Comparison of ENCODE assay signal across 17 cellular contexts in the genomic region with DNA sequence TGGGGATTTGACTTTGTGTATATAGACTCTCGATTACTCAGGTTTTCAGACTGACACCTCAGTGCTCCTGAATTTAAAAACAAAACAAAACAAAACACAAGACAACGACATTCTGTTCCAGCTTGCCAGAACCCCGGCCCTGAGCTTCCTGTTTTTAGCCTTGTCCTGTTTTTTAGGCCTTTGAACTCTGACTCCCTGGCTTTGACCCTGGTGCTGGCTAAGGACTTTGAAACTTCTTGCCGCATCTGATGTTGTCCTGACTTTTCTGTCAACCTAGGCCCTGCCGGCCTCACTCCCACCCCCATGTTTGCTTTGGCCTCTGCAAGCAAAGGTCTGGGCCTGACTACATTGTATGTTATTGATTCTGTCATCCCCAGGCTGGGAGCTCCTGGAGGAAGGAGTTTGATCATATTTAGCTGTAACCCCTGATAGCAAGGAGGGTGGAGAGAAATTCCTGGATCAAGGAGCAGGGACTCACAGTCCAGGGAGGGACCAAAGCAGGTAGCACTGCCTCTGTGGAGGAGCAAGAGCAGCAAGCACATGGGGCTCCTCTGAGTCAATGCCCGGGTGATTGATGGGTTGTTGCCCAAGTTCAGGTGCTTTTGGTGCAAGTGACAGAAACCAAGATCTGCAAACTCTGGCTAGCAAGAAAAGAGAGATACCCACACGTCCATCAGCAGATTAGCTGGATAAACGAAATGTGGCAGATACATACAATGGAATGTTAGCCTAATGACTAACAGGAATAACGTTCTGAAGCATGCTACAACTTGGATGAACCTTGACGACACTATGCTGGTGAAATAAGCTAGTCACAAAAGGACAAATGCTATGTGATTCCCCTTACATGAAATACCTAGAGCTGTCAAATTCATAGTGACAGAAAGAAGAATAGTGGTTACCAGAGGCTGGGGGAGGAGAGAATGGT. TPM values are rescaled to one million over a fixed set of nuclear protein-coding genes. Genes with fewer than 3 reads are reported as not detected.
DNase-seq lines count a peak whose midpoint lies in the region; ATAC-seq, FAIRE-seq and TF ChIP-seq lines count a peak whose summit lies in the region.
"Had no signal": no experiment of that assay in that cellular context is flagged by ENCODE, and none has a peak within 500 bp of the region (broad histone marks: within the 10 kb centered on the region; RNA-seq: fewer than 3 reads in every experiment).

No MANE protein-coding gene starts in this region.

- H3K36me3 Mint-ChIP-seq in GM23338 (ENCODE audit: low read depth) = no peaks in the 10 kb centered on the region
- no peaks in the 10 kb centered on the region for H3K36me3 Mint-ChIP-seq in neural progenitor cell

- no peak overlapping the region for H3K4me2 ChIP-seq in GM23338
- H3K4me2 ChIP-seq in neural progenitor cell = no peak overlapping the region

- no peak for DNase-seq in GM23338 (ENCODE audit: low spot score)
- DNase-seq in RWPE1 (ENCODE audit: low spot score) = peak; percentile 49
- DNase-seq in fibroblast of gingiva (ENCODE audit: low read depth) = peak; percentile 15
- DNase-seq in neural progenitor cell (ENCODE audit: low spot score) = no peak
- DNase-seq in GM12892 (ENCODE audit: insufficient read length) = no peak
- DNase-seq in C1 segment of cervical spinal cord (lab: John Stamatoyannopoulos, UW) = no peak
- no peak for DNase-seq in NCI-H2171 (lab: John Stamatoyannopoulos, UW)
- DNase-seq: activated CD4-positive, alpha-beta memory T cell treated with anti-CD3 and anti-CD28 coated beads, Interleukin-2, amount 10 ng/mL, durations not matched to agents 7 days and 5 days; CD4-positive, alpha-beta T cell; erythroblast; islet precursor cell; NCI-H524 treated with DMSO at 0.1 percent for 48 hours; posterior cingulate gyrus had no signal

- no peak overlapping the region for H3K9ac ChIP-seq in neural progenitor cell

- POLR2A ChIA-PET in RWPE1 (lab: Yijun Ruan, JAX; ENCODE audit: low non-redundant PET) = no interaction called here

- ATAC-seq in GM23338 (no peak), GM21619 (IDR thresholded peaks at IDR 0.05; ENCODE audit: unreplicated experiment) (no peak)

- H2AFZ ChIP-seq in GM23338 (0 out of 2 replicates have a peak overlapping the region, but pooled peaks have one; percentile 23), neural progenitor cell (replicated peaks) (peak overlapping the region; percentile 26)

- no peaks in the 10 kb centered on the region for H3K27me3 ChIP-seq in GM23338 (ENCODE audit: insufficient read depth)
- H3K27me3 ChIP-seq in neural progenitor cell = no peaks in the 10 kb centered on the region
- H3K27me3 ChIP-seq: tibial nerve had no signal

- no peak overlapping the region for H3K4me3 ChIP-seq in GM23338
- H3K4me3 ChIP-seq in neural progenitor cell = no peak overlapping the region
- H3K4me3 ChIP-seq: HAP-1, tibial nerve had no signal

- no peak for TF ChIP-seq CTCF in GM23338 (conservative IDR thresholded peaks at IDR 0.05; ENCODE audit: low read depth in 2 of 2)
- TF ChIP-seq CTCF in RWPE1 (conservative IDR thresholded peaks at IDR 0.05; ENCODE audit: low read depth) = no peak
- no peak for TF ChIP-seq CTCF in neural progenitor cell (IDR thresholded peaks at IDR 0.05)

- H4K20me1 ChIP-seq in GM23338 (replicated peaks; ENCODE audit: insufficient read depth) = no peaks in the 10 kb centered on the region
- no peaks in the 10 kb centered on the region for H4K20me1 ChIP-seq in neural progenitor cell (ENCODE audit: low read depth)

- H3F3A ChIP-seq in GM23338 (replicated peaks; ENCODE audit: low read depth) (no peaks in the 10 kb centered on the region), neural progenitor cell (ENCODE audit: low read depth) (no peaks in the 10 kb centered on the region)

- FAIRE-seq in GM12892 (lab: Jason Lieb, UNC) = no peak

- no peaks in the 10 kb centered on the region for H3K9me2 ChIP-seq in GM23338 (ENCODE audit: insufficient read depth)

- peaks cover 3% of the 10 kb centered on the region; the same call in 1 of the 3 replicates for H3K4me1 Mint-ChIP-seq in GM23338
- peaks cover 2% of the 10 kb centered on the region for H3K4me1 Mint-ChIP-seq in neural progenitor cell

- no peak overlapping the region for H3K4me3 Mint-ChIP-seq in GM23338
- no peak overlapping the region for H3K4me3 Mint-ChIP-seq in neural progenitor cell
- H3K4me3 Mint-ChIP-seq: activated CD4-positive, alpha-beta memory T cell treated with anti-CD3 and anti-CD28 coated beads, Interleukin-2, amount 10 ng/mL, durations not matched to agents 7 days and 5 days; CD4-positive, alpha-beta T cell had no signal

- H3K4me1 ChIP-seq in GM23338 (ENCODE audit: insufficient read depth) (0 out of 2 replicates have a peak, but pooled peaks cover 4% of the 10 kb centered on the region), neural progenitor cell (no peaks in the 10 kb centered on the region)
- H3K4me1 ChIP-seq: HAP-1 had no signal

- H3K79me2 ChIP-seq in GM23338 (replicated peaks; ENCODE audit: insufficient read depth) = no peaks in the 10 kb centered on the region
- H3K79me2 ChIP-seq in neural progenitor cell (ENCODE audit: low read depth) = no peaks in the 10 kb centered on the region

- H3K27me3 Mint-ChIP-seq in GM23338 (ENCODE audit: insufficient read depth, low read depth, poor library complexity) (peaks cover 2% of the 10 kb centered on the region), neural progenitor cell (ENCODE audit: insufficient read depth, low read depth) (no peaks in the 10 kb centered on the region)
- H3K27me3 Mint-ChIP-seq: activated CD4-positive, alpha-beta memory T cell treated with anti-CD3 and anti-CD28 coated beads, Interleukin-2, amount 10 ng/mL, durations not matched to agents 7 days and 5 days had no signal

- H3K9me3 ChIP-seq in neural progenitor cell (ENCODE audit: low read depth) = no peaks in the 10 kb centered on the region
- H3K9me3 ChIP-seq: HAP-1, tibial nerve had no signal

- H3K36me3 ChIP-seq in GM23338 (ENCODE audit: insufficient read depth) (no peaks in the 10 kb centered on the region), neural progenitor cell (no peaks in the 10 kb centered on the region)
- H3K36me3 ChIP-seq: HAP-1, tibial nerve had no signal

- no peak for TF ChIP-seq POLR2A in GM12892 (IDR thresholded peaks at IDR 0.05; ENCODE audit: low read depth, low read length)

- CTCF ChIA-PET in RWPE1 (lab: Yijun Ruan, JAX) = interaction anchor here (8.0 kb wide), 1 partner anchor 176 kb away, joined by 72 read pairs; no protein-coding TSS in a partner anchor

- H3K27ac Mint-ChIP-seq in GM23338 (no peak overlapping the region), neural progenitor cell (no peak overlapping the region)
- H3K27ac Mint-ChIP-seq: activated CD4-positive, alpha-beta memory T cell treated with anti-CD3 and anti-CD28 coated beads, Interleukin-2, amount 10 ng/mL, durations not matched to agents 7 days and 5 days; CD4-positive, alpha-beta T cell had no signal

- H3K9me3 Mint-ChIP-seq in GM23338 (no peaks in the 10 kb centered on the region), neural progenitor cell (no peaks in the 10 kb centered on the region)
- H3K9me3 Mint-ChIP-seq: activated CD4-positive, alpha-beta memory T cell treated with anti-CD3 and anti-CD28 coated beads, Interleukin-2, amount 10 ng/mL, durations not matched to agents 7 days and 5 days; CD4-positive, alpha-beta T cell had no signal

- H3K27ac ChIP-seq in GM23338 (ENCODE audit: low read depth) = no peak overlapping the region
- H3K27ac ChIP-seq in RWPE1 = peak overlapping the region; percentile 28; the same call in 1 of the 2 replicates
- H3K27ac ChIP-seq in neural progenitor cell = no peak overlapping the region

TF ChIP-seq in GM23338, 12 proteins besides CTCF, POLR2A, EP300 and RAD21 (continues in another document):
- TF ChIP-seq POLR2AphosphoS5 (IDR thresholded peaks at IDR 0.05; ENCODE audit: low read depth) (no peak), ZNF331 (CRISPR knock-in tag; IDR thresholded peaks at IDR 0.05; ENCODE audit: low read depth) (no peak), JUNB (IDR thresholded peaks at IDR 0.05; ENCODE audit: unreplicated experiment) (no peak), EZH2phosphoT487 (IDR thresholded peaks at IDR 0.05; ENCODE audit: unreplicated experiment) (no peak), ZNF114 (CRISPR knock-in tag; IDR thresholded peaks at IDR 0.05) (no peak), EZH2 (IDR thresholded peaks at IDR 0.05; ENCODE audit: low read depth, unreplicated experiment) (no peak), NANOG (IDR thresholded peaks at IDR 0.05; ENCODE audit: borderline replicate concordance) (no peak)

RNA-seq across cellular contexts. Expression of a gene that starts 7.7 kb away (rescaled TPM):
- total RNA-seq in GM23338 (2014; rRNA removed; shearing (Covaris generic)) = not detected in 2 replicates
- not detected in 2 replicates for polyA plus RNA-seq in GM23338 (2016; fragmentation: Nextera tagmentation; extraction: Ambion mirVana)
- total RNA-seq in neural progenitor cell (ENCODE audit: low replicate concordance) = not detected in 2 replicates
- not detected for polyA plus RNA-seq in GM12892 (2012; ENCODE audit: missing spikeins)
- total RNA-seq: activated CD4-positive, alpha-beta memory T cell treated with anti-CD3 and anti-CD28 coated beads, Interleukin-2, amount 10 ng/mL, durations not matched to agents 7 days and 5 days; CD4-positive, alpha-beta T cell; tibial nerve had no signal

RNA-seq across cellular contexts. Expression of a gene that starts 12.9 kb away (rescaled TPM):
- total RNA-seq in GM23338 (2014; rRNA removed; shearing (Covaris generic)) = not detected in 2 replicates
- polyA plus RNA-seq in GM23338 (2016; fragmentation: Nextera tagmentation; extraction: Ambion mirVana) = not detected in 2 replicates
- total RNA-seq in neural progenitor cell (ENCODE audit: low replicate concordance) = not detected in 2 replicates
- not detected for polyA plus RNA-seq in GM12892 (2012; ENCODE audit: missing spikeins)
- total RNA-seq: activated CD4-positive, alpha-beta memory T cell treated with anti-CD3 and anti-CD28 coated beads, Interleukin-2, amount 10 ng/mL, durations not matched to agents 7 days and 5 days; CD4-positive, alpha-beta T cell had no signal

RNA-seq across cellular contexts. Expression of a gene that starts 27.8 kb away (rescaled TPM):
- not detected in 2 replicates for total RNA-seq in GM23338 (2014; rRNA removed; shearing (Covaris generic))
- polyA plus RNA-seq in GM23338 (2016; fragmentation: Nextera tagmentation; extraction: Ambion mirVana) = not detected in 2 replicates
- total RNA-seq in neural progenitor cell (ENCODE audit: low replicate concordance) = not detected in 2 replicates
- polyA plus RNA-seq in GM12892 (2012; ENCODE audit: missing spikeins) = not detected
- total RNA-seq: activated CD4-positive, alpha-beta memory T cell treated with anti-CD3 and anti-CD28 coated beads, Interleukin-2, amount 10 ng/mL, durations not matched to agents 7 days and 5 days; CD4-positive, alpha-beta T cell; tibial nerve had no signal

RNA-seq across cellular contexts. Expression of a gene that starts 30.1 kb away (rescaled TPM):
- total RNA-seq in GM23338 (2014; rRNA removed; shearing (Covaris generic)) = not detected in 2 replicates
- polyA plus RNA-seq in GM23338 (2016; fragmentation: Nextera tagmentation; extraction: Ambion mirVana) = not detected in 2 replicates
- total RNA-seq in neural progenitor cell (ENCODE audit: low replicate concordance) = not detected in 2 replicates
- polyA plus RNA-seq in GM12892 (2012; ENCODE audit: missing spikeins) = not detected
- total RNA-seq: activated CD4-positive, alpha-beta memory T cell treated with anti-CD3 and anti-CD28 coated beads, Interleukin-2, amount 10 ng/mL, durations not matched to agents 7 days and 5 days; CD4-positive, alpha-beta T cell; tibial nerve had no signal
- polyA plus RNA-seq: adipose tissue had no signal

RNA-seq across cellular contexts. Expression of a gene that starts 43.0 kb away (rescaled TPM):
- 3.9 and 5.2 TPM in 2 replicates for total RNA-seq in GM23338 (2014; rRNA removed; shearing (Covaris generic))
- polyA plus RNA-seq in GM23338 (2016; fragmentation: Nextera tagmentation; extraction: Ambion mirVana) = 7.3 and 8.8 TPM in 2 replicates
- total RNA-seq in neural progenitor cell (ENCODE audit: low replicate concordance) = 22.8 and 28.8 TPM in 2 replicates
- 8.5 TPM for polyA plus RNA-seq in GM12892 (2012; ENCODE audit: missing spikeins)
- total RNA-seq: CD4-positive, alpha-beta T cell; tibial nerve had no signal
- polyA plus RNA-seq: adipose tissue had no signal

Comparison
In these comparisons a context has a peak if more than half of its experiments do, and no peak if none do; other contexts are left out.
1. DNase-seq: peak in RWPE1 (single experiment) and fibroblast of gingiva (single experiment); none in GM23338 (single experiment), neural progenitor cell (single experiment), GM12892 (single experiment), C1 segment of cervical spinal cord (0 of 14) and NCI-H2171 (single experiment).